9 cellular contexts compared by ENCODE assay signal in genomic region chr1:60162941-60163340, GRCh38.
"Had no signal": no experiment of that assay in that cellular context is flagged by ENCODE, and none has a peak within 500 bp of the region (broad histone marks: within the 10 kb centered on the region; RNA-seq: fewer than 3 reads in every experiment).

No MANE protein-coding gene starts in this region.

- H3K27ac ChIP-seq: HL-60 had no signal

- DNase-seq: H9, HCEC 1CT, IMR-90, KG1 had no signal

- ATAC-seq: GM23338, K562 had no signal

- H3K4me3 ChIP-seq: GM23338, K562 had no signal

- H3K4me2 ChIP-seq: GM23338 had no signal

- H2AFZ ChIP-seq: GM23338 had no signal

- FAIRE-seq: H1, H54, K562 had no signal
